Comparison of ENCODE assay signal across 24 cellular contexts in the genomic region with DNA sequence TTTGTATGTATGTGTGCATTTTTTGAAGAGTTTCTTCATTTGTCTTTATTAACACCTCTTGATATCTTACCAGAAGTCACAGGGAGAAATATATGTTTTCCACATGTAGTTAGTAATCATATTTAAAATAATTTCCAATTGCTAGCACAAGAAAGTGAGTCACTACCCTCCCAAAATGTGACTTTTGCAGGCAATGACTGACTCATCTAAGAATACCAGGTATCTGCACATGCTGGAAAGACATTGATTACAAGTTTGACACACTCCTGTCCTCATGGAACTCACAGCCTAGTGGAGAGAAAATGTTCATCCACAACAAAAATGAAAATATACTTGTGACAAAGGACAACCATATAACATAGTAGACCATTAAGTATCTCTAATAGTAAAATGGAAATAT.
DNase-seq lines count a peak whose midpoint lies in the region; ATAC-seq and TF ChIP-seq lines count a peak whose summit lies in the region.
"Had no signal": no experiment of that assay in that cellular context is flagged by ENCODE, and none has a peak within 500 bp of the region (broad histone marks: within the 10 kb centered on the region; RNA-seq: fewer than 3 reads in every experiment).

No MANE protein-coding gene starts in this region.

- H3K27me3 ChIP-seq in left ventricle myocardium inferior (ENCODE audit: low read depth), result no peaks in the 10 kb centered on the region
- H3K27me3 ChIP-seq: neutrophil, upper lobe of left lung had no signal

- intact Hi-C loops in left ventricle myocardium inferior (cut with micrococcal nuclease) (no loop called here), cardiac septum (cut with DNase I) (no loop called here), CD14-positive monocyte (cut with micrococcal nuclease) (no loop called here), mucosa of descending colon (cut with DNase I, micrococcal nuclease) (no loop called here)

- H3K27ac ChIP-seq in left ventricle myocardium inferior (replicated peaks) (peak overlapping the region; percentile 43), SK-N-MC (no peak overlapping the region; the same call in 1 of the 2 replicates)
- H3K27ac ChIP-seq: neutrophil, prostate gland, upper lobe of left lung had no signal

- peaks cover 0 to 2% (median 2%) of the 10 kb centered on the region in 3 donors for H3K27me3 Mint-ChIP-seq in CD14-positive monocyte (ENCODE audit: low read depth in 3 of 3)
- H3K27me3 Mint-ChIP-seq: activated naive CD8-positive, alpha-beta T cell treated with anti-CD3 and anti-CD28 coated beads, Interleukin-2, amount 10 ng/mL, durations not matched to agents 7 days and 5 days; activated T-helper 17 cell treated with anti-CD3 and anti-CD28 coated beads, Interleukin-2, amount 50 U/mL, for 72 hours had no signal

- peak overlapping the region; percentile 0 for H3K9ac ChIP-seq in SK-N-MC (ENCODE audit: insufficient read length)

- H3K9me3 ChIP-seq in left ventricle myocardium inferior (replicated peaks), result no peaks in the 10 kb centered on the region
- H3K9me3 ChIP-seq in SK-N-MC (ENCODE audit: low read depth, low read length), result no peaks in the 10 kb centered on the region
- H3K9me3 ChIP-seq in mucosa of descending colon, result no peaks in the 10 kb centered on the region
- H3K9me3 ChIP-seq: neutrophil, prostate gland, upper lobe of left lung had no signal

- no peaks in the 10 kb centered on the region for H3K36me3 Mint-ChIP-seq in CD14-positive monocyte
- H3K36me3 Mint-ChIP-seq: activated naive CD8-positive, alpha-beta T cell treated with anti-CD3 and anti-CD28 coated beads, Interleukin-2, amount 10 ng/mL, durations not matched to agents 7 days and 5 days had no signal

- peaks cover 0 to 2% (median 0%) of the 10 kb centered on the region in 7 donors for H3K9me3 Mint-ChIP-seq in CD14-positive monocyte
- H3K9me3 Mint-ChIP-seq: activated naive CD8-positive, alpha-beta T cell treated with anti-CD3 and anti-CD28 coated beads, Interleukin-2, amount 10 ng/mL, durations not matched to agents 7 days and 5 days; activated T-helper 17 cell treated with anti-CD3 and anti-CD28 coated beads, Interleukin-2, amount 50 U/mL, for 72 hours had no signal

- H3K4me3 ChIP-seq in left ventricle myocardium inferior (no peak overlapping the region), SK-N-MC (peak overlapping the region; percentile 45), fibroblast of mammary gland (ENCODE audit: control insufficient read depth, low read depth, low read length) (no peak overlapping the region), mucosa of descending colon (no peak overlapping the region)
- H3K4me3 ChIP-seq: lung, prostate gland, upper lobe of left lung had no signal

- no peak for ATAC-seq in mucosa of descending colon
- ATAC-seq: activated T-helper 17 cell treated with anti-CD3 and anti-CD28 coated beads, Interleukin-2, amount 50 U/mL, for 72 hours had no signal

- no peak for TF ChIP-seq CTCF in left ventricle myocardium inferior (IDR thresholded peaks at IDR 0.05; ENCODE audit: borderline replicate concordance)
- TF ChIP-seq CTCF in fibroblast of mammary gland (conservative IDR thresholded peaks at IDR 0.05; ENCODE audit: control insufficient read depth, insufficient read depth, low read depth, low read length), result no peak
- no peak for TF ChIP-seq CTCF in CD14-positive monocyte (IDR thresholded peaks at IDR 0.05)
- no peak for TF ChIP-seq CTCF in mucosa of descending colon (IDR thresholded peaks at IDR 0.05)

- H3K4me3 Mint-ChIP-seq in CD14-positive monocyte, result no peak overlapping the region
- H3K4me3 Mint-ChIP-seq: activated naive CD8-positive, alpha-beta T cell treated with anti-CD3 and anti-CD28 coated beads, Interleukin-2, amount 10 ng/mL, durations not matched to agents 7 days and 5 days; activated T-helper 17 cell treated with anti-CD3 and anti-CD28 coated beads, Interleukin-2, amount 50 U/mL, for 72 hours had no signal

- peaks cover 14% of the 10 kb centered on the region for H3K4me1 Mint-ChIP-seq in CD14-positive monocyte
- H3K4me1 Mint-ChIP-seq: activated naive CD8-positive, alpha-beta T cell treated with anti-CD3 and anti-CD28 coated beads, Interleukin-2, amount 10 ng/mL, durations not matched to agents 7 days and 5 days; activated T-helper 17 cell treated with anti-CD3 and anti-CD28 coated beads, Interleukin-2, amount 50 U/mL, for 72 hours had no signal

- DNase-seq in left ventricle myocardium inferior (no peak), cardiac septum (ENCODE audit: low spot score) (no peak), SK-N-MC (ENCODE audit: low read depth, low spot score) (no peak), fibroblast of mammary gland (ENCODE audit: low read depth) (peak; percentile 52), CD14-positive monocyte (ENCODE audit: low spot score) (no peak), mucosa of descending colon (no peak), MV-4-11 (lab: John Stamatoyannopoulos, UW) (no peak)
- DNase-seq in stimulated activated CD4-positive, alpha-beta T cell treated with anti-CD3 and anti-CD28 coated beads, Interleukin-4, amount 100 ng/mL, for 24 hours, result no peak
- DNase-seq: activated CD4-positive, alpha-beta T cell treated with anti-CD3 and anti-CD28 coated beads, Interleukin-2, amount 50 U/mL, for 4 hours; activated CD4-positive, CD25-positive, alpha-beta regulatory T cell; activated CD8-positive, alpha-beta memory T cell treated with anti-CD3 and anti-CD28 coated beads, Interleukin-2, amount 50 U/mL, for 4 hours; activated naive CD8-positive, alpha-beta T cell treated with anti-CD3 and anti-CD28 coated beads, Interleukin-2, amount 10 ng/mL, durations not matched to agents 7 days and 5 days; effector CD4-positive, alpha-beta T cell; H7; kidney glomerular epithelial cell; NCI-H1105; NCI-H1930; NCI-H2227 treated with DMSO at 0.1 percent for 48 hours; SW 1271; upper lobe of left lung had no signal

- H3K4me1 ChIP-seq in left ventricle myocardium inferior, result peaks cover 30% of the 10 kb centered on the region
- no peaks in the 10 kb centered on the region for H3K4me1 ChIP-seq in mucosa of descending colon (ENCODE audit: low read depth)
- H3K4me1 ChIP-seq: prostate gland, upper lobe of left lung had no signal

- no peaks in the 10 kb centered on the region for H3K36me3 ChIP-seq in left ventricle myocardium inferior
- H3K36me3 ChIP-seq in SK-N-MC (ENCODE audit: insufficient read depth, low read length), result no peaks in the 10 kb centered on the region
- H3K36me3 ChIP-seq in mucosa of descending colon (ENCODE audit: low read depth), result no peaks in the 10 kb centered on the region
- H3K36me3 ChIP-seq: neutrophil, prostate gland, upper lobe of left lung had no signal

- no peak overlapping the region for H3K27ac Mint-ChIP-seq in CD14-positive monocyte
- H3K27ac Mint-ChIP-seq: activated naive CD8-positive, alpha-beta T cell treated with anti-CD3 and anti-CD28 coated beads, Interleukin-2, amount 10 ng/mL, durations not matched to agents 7 days and 5 days; activated T-helper 17 cell treated with anti-CD3 and anti-CD28 coated beads, Interleukin-2, amount 50 U/mL, for 72 hours had no signal
